14 cellular contexts compared by ENCODE assay signal in the genomic region with DNA sequence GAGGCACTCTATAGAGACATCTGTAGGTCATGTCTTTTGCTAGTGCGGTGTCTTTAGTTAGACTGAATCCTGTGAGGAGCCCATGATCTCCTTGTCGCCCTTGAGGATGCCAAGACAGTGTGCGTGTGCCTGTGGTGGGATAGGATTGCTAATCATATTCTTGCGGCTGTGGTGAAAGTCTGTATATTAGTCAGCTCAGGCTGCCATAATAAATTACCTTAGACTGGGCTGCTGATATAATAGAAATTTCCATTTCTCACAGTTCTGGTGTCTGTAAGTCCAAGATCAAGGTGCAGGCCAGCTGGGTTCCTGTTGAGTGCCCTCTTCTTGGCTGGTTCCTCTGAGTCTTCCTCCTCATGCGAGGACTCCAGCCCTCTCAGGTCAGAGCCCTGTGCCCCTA.
DNase-seq lines count a peak whose midpoint lies in the region; ATAC-seq and TF ChIP-seq lines count a peak whose summit lies in the region.
"Had no signal": no experiment of that assay in that cellular context is flagged by ENCODE, and none has a peak within 500 bp of the region (broad histone marks: within the 10 kb centered on the region; RNA-seq: fewer than 3 reads in every experiment).

No MANE protein-coding gene starts in this region.

- H4K20me1 ChIP-seq in GM23248 (ENCODE audit: insufficient read depth) = peaks cover 7% of the 10 kb centered on the region; the same call in 1 of the 2 replicates

- peaks cover 9% of the 10 kb centered on the region; the same call in 1 of the 2 replicates for H3F3A ChIP-seq in GM23248 (ENCODE audit: insufficient read depth)

- H3K79me2 ChIP-seq in GM23248 (ENCODE audit: insufficient read depth) = peaks cover 100% of the 10 kb centered on the region

- H3K36me3 ChIP-seq in GM23248 (ENCODE audit: low read depth) = no peaks in the 10 kb centered on the region
- H3K36me3 ChIP-seq in tibial nerve = no peaks in the 10 kb centered on the region
- H3K36me3 ChIP-seq: MG63 had no signal

- in situ Hi-C loops in GM23248 (cut with MboI) = no loop called here

- TF ChIP-seq CTCF in progenitor cell of endocrine pancreas (IDR thresholded peaks at IDR 0.05; ENCODE audit: unreplicated experiment) (no peak), tibial nerve (IDR thresholded peaks at IDR 0.05) (no peak)

- DNase-seq in NCI-H82 (lab: John Stamatoyannopoulos, UW) (peak; percentile 50), NCI-H82 treated with DMSO at 0.1 percent for 48 hours (lab: John Stamatoyannopoulos, UW; ENCODE audit: unreplicated experiment) (no peak), GM23248 (peak; percentile 49), progenitor cell of endocrine pancreas (ENCODE audit: low spot score, unreplicated experiment) (no peak), amygdala (lab: John Stamatoyannopoulos, UW) (no peak), tibial nerve (ENCODE audit: low spot score in 2 of 2) (no peak)
- DNase-seq: DMS153, MG63, NCI-H226, T-helper 17 cell, testis had no signal

- peak overlapping the region; percentile 64 for H3K27ac Mint-ChIP-seq in activated naive CD8-positive, alpha-beta T cell
- peak overlapping the region; percentile 9 for H3K27ac Mint-ChIP-seq in progenitor cell of endocrine pancreas
- H3K27ac Mint-ChIP-seq: T-helper 17 cell had no signal

- H3K4me2 ChIP-seq in GM23248 (ENCODE audit: unreplicated experiment) = no peak overlapping the region

- no peak for TF ChIP-seq POLR2A in tibial nerve (IDR thresholded peaks at IDR 0.05)

- H3K4me1 Mint-ChIP-seq in activated naive CD8-positive, alpha-beta T cell (ENCODE audit: low read depth) = peaks cover 76% of the 10 kb centered on the region
- H3K4me1 Mint-ChIP-seq in progenitor cell of endocrine pancreas (ENCODE audit: low read depth) = peaks cover 47% of the 10 kb centered on the region

- H3K27me3 ChIP-seq in GM23248 (replicated peaks; ENCODE audit: insufficient read depth) = no peaks in the 10 kb centered on the region
- no peaks in the 10 kb centered on the region for H3K27me3 ChIP-seq in tibial nerve
- H3K27me3 ChIP-seq: MG63, testis had no signal

- no peaks in the 10 kb centered on the region for H3K9me3 Mint-ChIP-seq in activated naive CD8-positive, alpha-beta T cell (ENCODE audit: low read depth)
- no peaks in the 10 kb centered on the region for H3K9me3 Mint-ChIP-seq in progenitor cell of endocrine pancreas (ENCODE audit: low read depth)

- WGBS in GM23248 (ENCODE audit: low coverage in 1 of 2, low lambda C conversion rate in 2 of 2, missing lambda C conversion rate in 2 of 2), 2 experiments = 77 to 80% methylated on average over 5 of the region's 5 CpGs
- 69 to 82% methylated on average over 5 of the region's 5 CpGs for WGBS in tibial nerve, 2 donors

- no peak overlapping the region for H3K4me3 Mint-ChIP-seq in activated naive CD8-positive, alpha-beta T cell
- H3K4me3 Mint-ChIP-seq in progenitor cell of endocrine pancreas (ENCODE audit: low read depth) = no peak overlapping the region
- H3K4me3 Mint-ChIP-seq: T-helper 17 cell had no signal

- no peak overlapping the region for H3K4me3 ChIP-seq in GM23248
- no peak overlapping the region for H3K4me3 ChIP-seq in tibial nerve
- H3K4me3 ChIP-seq: MG63, testis had no signal

- ATAC-seq in HG03095 (IDR thresholded peaks at IDR 0.05; ENCODE audit: unreplicated experiment) = no peak
- ATAC-seq: T-helper 17 cell had no signal

- H2AFZ ChIP-seq in GM23248 = no peak overlapping the region

- no peaks in the 10 kb centered on the region for H3K27me3 Mint-ChIP-seq in activated naive CD8-positive, alpha-beta T cell
- no peaks in the 10 kb centered on the region for H3K27me3 Mint-ChIP-seq in progenitor cell of endocrine pancreas
- H3K27me3 Mint-ChIP-seq: T-helper 17 cell had no signal

- H3K9me3 ChIP-seq in GM23248 (ENCODE audit: low read depth) (no peaks in the 10 kb centered on the region), tibial nerve (no peaks in the 10 kb centered on the region)
- H3K9me3 ChIP-seq: MG63, testis had no signal

- H3K36me3 Mint-ChIP-seq in activated naive CD8-positive, alpha-beta T cell = no peaks in the 10 kb centered on the region
- no peaks in the 10 kb centered on the region for H3K36me3 Mint-ChIP-seq in progenitor cell of endocrine pancreas (ENCODE audit: insufficient read depth)

- H3K9me2 ChIP-seq in GM23248 (ENCODE audit: insufficient read depth) = no peaks in the 10 kb centered on the region

- H3K4me1 ChIP-seq in GM23248 (ENCODE audit: insufficient read depth) = peaks cover 34% of the 10 kb centered on the region
- peaks cover 5 to 60% (median 34%) of the 10 kb centered on the region in 4 donors for H3K4me1 ChIP-seq in tibial nerve

- no peak overlapping the region for H3K9ac ChIP-seq in GM23248

- H3K27ac ChIP-seq in GM23248 (no peak overlapping the region), tibial nerve (no peak overlapping the region)
- H3K27ac ChIP-seq: 22Rv1, testis had no signal

- TF ChIP-seq EP300 in tibial nerve (IDR thresholded peaks at IDR 0.05) = no peak

Comparison
In these comparisons a context has a peak if more than half of its experiments do, and no peak if none do; other contexts are left out.
1. DNase-seq: peak in NCI-H82 (single experiment) and GM23248 (single experiment); none in NCI-H82 treated with DMSO at 0.1 percent for 48 hours (single experiment), progenitor cell of endocrine pancreas (single experiment), amygdala (0 of 56) and tibial nerve (0 of 2).